9 cellular contexts compared by ENCODE assay signal in genomic region chr17:49342575-49342936, GRCh38. TPM values are rescaled to one million over a fixed set of nuclear protein-coding genes. Genes with fewer than 3 reads are reported as not detected.
DNase-seq lines count a peak whose midpoint lies in the region; ATAC-seq lines count a peak whose summit lies in the region.
"Had no signal": no experiment of that assay in that cellular context is flagged by ENCODE, and none has a peak within 500 bp of the region (broad histone marks: within the 10 kb centered on the region; RNA-seq: fewer than 3 reads in every experiment).

No MANE protein-coding gene starts in this region.

- H3K27me3 ChIP-seq in BLaER1 (no peaks in the 10 kb centered on the region), SJCRH30 (no peaks in the 10 kb centered on the region)
- H3K27me3 ChIP-seq: esophagus squamous epithelium had no signal

- peaks cover 93% of the 10 kb centered on the region for H4K20me1 ChIP-seq in BLaER1

- H3K4me1 ChIP-seq in BLaER1 (peaks cover 48% of the 10 kb centered on the region), SJCRH30 (no peaks in the 10 kb centered on the region)

- intact Hi-C loops in dendritic cell treated with granulocyte-macrophage colony-stimulating factor and Interleukin-4, amounts not matched to agents 40 ng/mL and 50 ng/mL, for 4 days (cut with micrococcal nuclease), result no loop called here
- intact Hi-C loops in left ventricle myocardium superior (cut with micrococcal nuclease), result no loop called here

- peak overlapping the region; percentile 77 for H3K4me2 ChIP-seq in BLaER1

- H3K4me1 Mint-ChIP-seq in dendritic cell treated with granulocyte-macrophage colony-stimulating factor and Interleukin-4, amounts not matched to agents 40 ng/mL and 50 ng/mL, for 4 days (ENCODE audit: low read depth), result peaks cover 52% of the 10 kb centered on the region

- H3K9ac ChIP-seq in BLaER1, result 0 out of 2 replicates have a peak overlapping the region, but pooled peaks have one; percentile 2

- H3K27ac ChIP-seq in BLaER1 (no peak overlapping the region), SJCRH30 (no peak overlapping the region)

- H3K27ac Mint-ChIP-seq in dendritic cell treated with granulocyte-macrophage colony-stimulating factor and Interleukin-4, amounts not matched to agents 40 ng/mL and 50 ng/mL, for 4 days, result no peak overlapping the region

- no peak for DNase-seq in NCI-H524 (lab: John Stamatoyannopoulos, UW)
- DNase-seq in D341Med (ENCODE audit: low spot score), result no peak
- DNase-seq in left ventricle myocardium superior, result no peak
- DNase-seq in SJCRH30, result no peak
- DNase-seq: esophagus squamous epithelium had no signal

- H3K9me3 ChIP-seq in BLaER1 (no peaks in the 10 kb centered on the region), SJCRH30 (replicated peaks) (no peaks in the 10 kb centered on the region)
- H3K9me3 ChIP-seq: esophagus squamous epithelium had no signal

- H3K4me3 ChIP-seq in BLaER1 (peak overlapping the region; percentile 15; the same call in 1 of the 2 replicates), SJCRH30 (no peak overlapping the region)

- no peaks in the 10 kb centered on the region for H3K36me3 Mint-ChIP-seq in dendritic cell treated with granulocyte-macrophage colony-stimulating factor and Interleukin-4, amounts not matched to agents 40 ng/mL and 50 ng/mL, for 4 days (ENCODE audit: low read depth)

- H3K36me3 ChIP-seq in BLaER1 (no peaks in the 10 kb centered on the region), SJCRH30 (peaks cover 3% of the 10 kb centered on the region; the same call in 1 of the 2 replicates)
- H3K36me3 ChIP-seq: esophagus squamous epithelium had no signal

- H3K4me3 Mint-ChIP-seq in dendritic cell treated with granulocyte-macrophage colony-stimulating factor and Interleukin-4, amounts not matched to agents 40 ng/mL and 50 ng/mL, for 4 days, result peak overlapping the region; percentile 44

- H3K9me3 Mint-ChIP-seq in dendritic cell treated with granulocyte-macrophage colony-stimulating factor and Interleukin-4, amounts not matched to agents 40 ng/mL and 50 ng/mL, for 4 days, result no peaks in the 10 kb centered on the region

- ATAC-seq in GM19043 (IDR thresholded peaks at IDR 0.05; ENCODE audit: low read depth, unreplicated experiment), result peak; percentile 13
- peak; percentile 20 for ATAC-seq in HG03575 (IDR thresholded peaks at IDR 0.05; ENCODE audit: extremely low read depth, insufficient number of reproducible peaks, low FRiP score, unreplicated experiment)
- no peak for ATAC-seq in left ventricle myocardium superior

- no peaks in the 10 kb centered on the region for H3K27me3 Mint-ChIP-seq in dendritic cell treated with granulocyte-macrophage colony-stimulating factor and Interleukin-4, amounts not matched to agents 40 ng/mL and 50 ng/mL, for 4 days

RNA-seq across cellular contexts. Expression of gene ZNF652, which starts 19.5 kb away (rescaled TPM):
- 19.2 TPM for total RNA-seq in left ventricle myocardium superior
- 28.2 and 29.2 TPM in 2 replicates for total RNA-seq in SJCRH30 (2014; rRNA removed; shearing (Covaris generic))
